In genomic region chr2:213065583-213066444, GRCh38 we compare ENCODE assay signal across 8 cellular contexts.
DNase-seq lines count a peak whose midpoint lies in the region; ATAC-seq and TF ChIP-seq lines count a peak whose summit lies in the region.

No MANE protein-coding gene starts in this region.

- H3K36me3 ChIP-seq in MG63, result no peaks in the 10 kb centered on the region

- H3K4me3 ChIP-seq in AG04449 (ENCODE audit: low read depth, low read length) (peak overlapping the region; percentile 30), MG63 (no peak overlapping the region), dorsolateral prefrontal cortex (peak overlapping the region in 1 of 59 donors; percentile 13)

- no peaks in the 10 kb centered on the region for H3K9me3 ChIP-seq in MG63

- H3K27ac ChIP-seq in dorsolateral prefrontal cortex, result no peak overlapping the region

- intact Hi-C loops in dorsolateral prefrontal cortex (cut with DNase I), result no loop called here

- TF ChIP-seq CTCF in AG04449 (IDR thresholded peaks at IDR 0.05; ENCODE audit: insufficient read depth, low read length, missing control alignments) (no peak), dorsolateral prefrontal cortex (IDR thresholded peaks at IDR 0.05 in 54 of 56, conservative IDR thresholded peaks at IDR 0.05 in 2 of 56; ENCODE audit: low read depth in 1 of 56, partially characterized antibody in 56 of 56) (no peak)

- peak; percentile 83 for ATAC-seq in GM18867 (IDR thresholded peaks at IDR 0.05; ENCODE audit: unreplicated experiment)

- CTCF ChIA-PET in AG04449 (lab: Yijun Ruan, JAX), result no interaction called here

- POLR2A ChIA-PET in AG04449 (lab: Yijun Ruan, JAX), result no interaction called here

- H3K27me3 ChIP-seq in MG63 (no peaks in the 10 kb centered on the region), dorsolateral prefrontal cortex (no peaks in the 10 kb centered on the region)

- DNase-seq in AG04449 (ENCODE audit: low read depth, low spot score) (peak; percentile 44), MG63 (peak; percentile 5), amniotic epithelial cell (ENCODE audit: low read depth) (peak; percentile 75), kidney tubule cell (ENCODE audit: low spot score) (peak; percentile 20), Kasumi-1 (lab: John Stamatoyannopoulos, UW) (no peak), RKO (ENCODE audit: low spot score) (no peak), dorsolateral prefrontal cortex (no peak)

Comparison
In these comparisons a context has a peak if more than half of its experiments do, and no peak if none do; other contexts are left out.
1. DNase-seq: peak in AG04449 (single experiment), MG63 (single experiment), amniotic epithelial cell (single experiment) and kidney tubule cell (single experiment); none in Kasumi-1 (0 of 2), RKO (single experiment) and dorsolateral prefrontal cortex (0 of 10).